Comparison of ENCODE assay signal across 1 cellular context in the genomic region with DNA sequence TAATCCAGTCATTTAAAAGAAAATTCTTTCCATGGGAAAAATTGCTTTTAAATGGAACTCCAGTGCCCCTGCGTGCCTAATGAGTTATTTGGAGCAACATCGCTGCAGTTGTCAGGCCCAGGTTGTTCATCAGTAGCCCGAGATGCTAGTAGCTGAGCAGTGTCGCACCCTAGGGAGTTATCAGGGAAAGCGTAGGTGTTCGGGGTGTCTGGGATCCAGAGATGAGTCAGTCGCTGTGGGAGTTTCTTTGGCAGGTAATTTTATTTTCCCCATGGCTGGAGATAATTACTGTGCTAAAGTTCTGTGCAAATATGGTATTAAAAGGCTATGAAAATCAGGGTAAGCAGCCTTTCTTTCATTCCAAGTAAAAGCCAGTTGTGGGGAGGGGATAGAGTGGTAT.
TF ChIP-seq lines count a peak whose summit lies in the region.

No MANE protein-coding gene starts in this region.

TF ChIP-seq in K562, 482 proteins besides CTCF, POLR2A, EP300 and RAD21 (continued from another document):
- TF ChIP-seq THAP12 (CRISPR knock-in tag; IDR thresholded peaks at IDR 0.05) = no peak
